In the genomic region with DNA sequence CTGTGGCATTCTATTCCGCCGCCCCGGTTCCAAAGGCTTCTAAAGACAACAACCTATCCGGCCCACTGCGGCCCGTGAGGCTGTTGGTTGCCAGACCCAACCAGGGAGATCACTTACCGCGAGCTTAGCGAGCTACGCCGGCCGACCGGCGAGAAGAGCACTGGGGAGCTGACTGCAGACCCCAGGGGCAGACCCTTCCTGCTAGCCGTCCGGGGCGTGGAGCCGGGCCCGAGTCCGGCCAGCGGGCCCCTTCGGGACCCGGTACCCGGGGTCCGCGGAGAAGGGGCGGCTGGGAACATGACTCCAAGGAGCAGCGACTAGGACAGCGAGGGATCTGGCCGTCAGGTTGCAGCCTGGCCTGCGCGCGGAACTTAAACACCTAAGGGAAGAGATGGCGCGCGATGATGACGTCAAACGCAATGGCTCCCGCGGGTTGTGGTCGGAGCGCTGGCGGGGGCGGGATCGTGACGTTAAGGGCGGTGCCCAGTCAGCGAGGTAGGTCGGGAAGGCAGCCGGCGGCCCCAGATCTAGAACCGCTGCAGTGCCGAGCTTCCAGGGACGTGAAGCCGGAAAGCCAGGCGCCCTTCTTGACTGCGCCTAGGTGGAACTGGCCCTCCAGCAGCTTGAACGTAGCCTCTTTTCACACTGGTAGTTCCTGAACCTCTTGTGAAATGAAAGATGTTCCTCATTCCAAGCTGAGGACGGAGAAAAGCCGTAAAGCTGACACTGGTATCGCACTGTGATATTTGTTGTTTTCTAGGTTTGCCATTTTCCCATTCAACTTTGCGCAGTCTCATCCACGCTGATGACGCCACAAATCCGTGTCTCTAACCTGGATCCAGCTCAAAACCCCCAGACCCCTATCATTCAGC, we compare ENCODE assay signal across 1 cellular context.
TF ChIP-seq lines count a peak whose summit lies in the region.

A gene (minus strand): TSS at position 391 of the 872 bp plus-strand sequence. CDS start 92 bp downstream, at position 299.

TF ChIP-seq in GM12878, 131 proteins besides CTCF, POLR2A, EP300 and RAD21 (continued from another document and continues in another):
- TF ChIP-seq, protein P1, sequence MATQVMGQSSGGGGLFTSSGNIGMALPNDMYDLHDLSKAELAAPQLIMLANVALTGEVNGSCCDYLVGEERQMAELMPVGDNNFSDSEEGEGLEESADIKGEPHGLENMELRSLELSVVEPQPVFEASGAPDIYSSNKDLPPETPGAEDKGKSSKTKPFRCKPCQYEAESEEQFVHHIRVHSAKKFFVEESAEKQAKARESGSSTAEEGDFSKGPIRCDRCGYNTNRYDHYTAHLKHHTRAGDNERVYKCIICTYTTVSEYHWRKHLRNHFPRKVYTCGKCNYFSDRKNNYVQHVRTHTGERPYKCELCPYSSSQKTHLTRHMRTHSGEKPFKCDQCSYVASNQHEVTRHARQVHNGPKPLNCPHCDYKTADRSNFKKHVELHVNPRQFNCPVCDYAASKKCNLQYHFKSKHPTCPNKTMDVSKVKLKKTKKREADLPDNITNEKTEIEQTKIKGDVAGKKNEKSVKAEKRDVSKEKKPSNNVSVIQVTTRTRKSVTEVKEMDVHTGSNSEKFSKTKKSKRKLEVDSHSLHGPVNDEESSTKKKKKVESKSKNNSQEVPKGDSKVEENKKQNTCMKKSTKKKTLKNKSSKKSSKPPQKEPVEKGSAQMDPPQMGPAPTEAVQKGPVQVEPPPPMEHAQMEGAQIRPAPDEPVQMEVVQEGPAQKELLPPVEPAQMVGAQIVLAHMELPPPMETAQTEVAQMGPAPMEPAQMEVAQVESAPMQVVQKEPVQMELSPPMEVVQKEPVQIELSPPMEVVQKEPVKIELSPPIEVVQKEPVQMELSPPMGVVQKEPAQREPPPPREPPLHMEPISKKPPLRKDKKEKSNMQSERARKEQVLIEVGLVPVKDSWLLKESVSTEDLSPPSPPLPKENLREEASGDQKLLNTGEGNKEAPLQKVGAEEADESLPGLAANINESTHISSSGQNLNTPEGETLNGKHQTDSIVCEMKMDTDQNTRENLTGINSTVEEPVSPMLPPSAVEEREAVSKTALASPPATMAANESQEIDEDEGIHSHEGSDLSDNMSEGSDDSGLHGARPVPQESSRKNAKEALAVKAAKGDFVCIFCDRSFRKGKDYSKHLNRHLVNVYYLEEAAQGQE (IDR thresholded peaks at IDR 0.05; ENCODE audit: low read depth, low read length): no peak; the same call in 1 of the 2 replicates
- TF ChIP-seq NFIC (IDR thresholded peaks at IDR 0.05; ENCODE audit: low read depth, low read length) (peak; percentile 44; the same call in 1 of the 2 replicates), CEBPB (IDR thresholded peaks at IDR 0.05; ENCODE audit: borderline replicate concordance in 1 of 2, low read depth in 2 of 2, low read length in 2 of 2) (no peak), TAF1 (IDR thresholded peaks at IDR 0.05; ENCODE audit: borderline replicate concordance, low read depth, low read length) (peak; percentile 82; the same call in 1 of the 2 replicates), STAT1 (conservative IDR thresholded peaks at IDR 0.05) (no peak), CBX5 (IDR thresholded peaks at IDR 0.05; ENCODE audit: low read depth) (no peak), CHD2 (IDR thresholded peaks at IDR 0.05; ENCODE audit: borderline replicate concordance, low read depth, low read length) (peak; percentile 92), MEF2B (IDR thresholded peaks at IDR 0.05; ENCODE audit: partially characterized antibody, poor library complexity, severe bottlenecking) (no peak), GATAD2B (conservative IDR thresholded peaks at IDR 0.05; ENCODE audit: low read depth) (peak; percentile 59; the same call in 1 of the 2 replicates), SRF (IDR thresholded peaks at IDR 0.05; ENCODE audit: low read depth in 2 of 2, low read length in 2 of 2) (peak; percentile 42 to 81; a peak in 1 of 4 replicates), MXI1 (IDR thresholded peaks at IDR 0.05; ENCODE audit: low read depth, low read length) (peak; percentile 91), BCL11A (IDR thresholded peaks at IDR 0.05; ENCODE audit: low read depth, low read length) (no peak), NR2F1 (conservative IDR thresholded peaks at IDR 0.05) (no peak), BRCA1 (IDR thresholded peaks at IDR 0.05; ENCODE audit: low read depth, low read length) (peak; percentile 12; the same call in 1 of the 2 replicates), PAX5 (IDR thresholded peaks at IDR 0.05; ENCODE audit: borderline replicate concordance, low read depth, low read length) (peak; percentile 29; the same call in 1 of the 2 replicates), ATF7 (IDR thresholded peaks at IDR 0.05; ENCODE audit: low read depth) (peak; percentile 93), KLF5 (IDR thresholded peaks at IDR 0.05; ENCODE audit: partially characterized antibody) (peak; percentile 45)
- TF ChIP-seq, protein P2, sequence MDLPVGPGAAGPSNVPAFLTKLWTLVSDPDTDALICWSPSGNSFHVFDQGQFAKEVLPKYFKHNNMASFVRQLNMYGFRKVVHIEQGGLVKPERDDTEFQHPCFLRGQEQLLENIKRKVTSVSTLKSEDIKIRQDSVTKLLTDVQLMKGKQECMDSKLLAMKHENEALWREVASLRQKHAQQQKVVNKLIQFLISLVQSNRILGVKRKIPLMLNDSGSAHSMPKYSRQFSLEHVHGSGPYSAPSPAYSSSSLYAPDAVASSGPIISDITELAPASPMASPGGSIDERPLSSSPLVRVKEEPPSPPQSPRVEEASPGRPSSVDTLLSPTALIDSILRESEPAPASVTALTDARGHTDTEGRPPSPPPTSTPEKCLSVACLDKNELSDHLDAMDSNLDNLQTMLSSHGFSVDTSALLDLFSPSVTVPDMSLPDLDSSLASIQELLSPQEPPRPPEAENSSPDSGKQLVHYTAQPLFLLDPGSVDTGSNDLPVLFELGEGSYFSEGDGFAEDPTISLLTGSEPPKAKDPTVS (IDR thresholded peaks at IDR 0.05; ENCODE audit: low read depth, low read length): no peak
- TF ChIP-seq, protein P3, sequence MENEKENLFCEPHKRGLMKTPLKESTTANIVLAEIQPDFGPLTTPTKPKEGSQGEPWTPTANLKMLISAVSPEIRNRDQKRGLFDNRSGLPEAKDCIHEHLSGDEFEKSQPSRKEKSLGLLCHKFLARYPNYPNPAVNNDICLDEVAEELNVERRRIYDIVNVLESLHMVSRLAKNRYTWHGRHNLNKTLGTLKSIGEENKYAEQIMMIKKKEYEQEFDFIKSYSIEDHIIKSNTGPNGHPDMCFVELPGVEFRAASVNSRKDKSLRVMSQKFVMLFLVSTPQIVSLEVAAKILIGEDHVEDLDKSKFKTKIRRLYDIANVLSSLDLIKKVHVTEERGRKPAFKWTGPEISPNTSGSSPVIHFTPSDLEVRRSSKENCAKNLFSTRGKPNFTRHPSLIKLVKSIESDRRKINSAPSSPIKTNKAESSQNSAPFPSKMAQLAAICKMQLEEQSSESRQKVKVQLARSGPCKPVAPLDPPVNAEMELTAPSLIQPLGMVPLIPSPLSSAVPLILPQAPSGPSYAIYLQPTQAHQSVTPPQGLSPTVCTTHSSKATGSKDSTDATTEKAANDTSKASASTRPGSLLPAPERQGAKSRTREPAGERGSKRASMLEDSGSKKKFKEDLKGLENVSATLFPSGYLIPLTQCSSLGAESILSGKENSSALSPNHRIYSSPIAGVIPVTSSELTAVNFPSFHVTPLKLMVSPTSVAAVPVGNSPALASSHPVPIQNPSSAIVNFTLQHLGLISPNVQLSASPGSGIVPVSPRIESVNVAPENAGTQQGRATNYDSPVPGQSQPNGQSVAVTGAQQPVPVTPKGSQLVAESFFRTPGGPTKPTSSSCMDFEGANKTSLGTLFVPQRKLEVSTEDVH (IDR thresholded peaks at IDR 0.05; ENCODE audit: low read depth, partially characterized antibody): peak; percentile 82
- TF ChIP-seq, protein P4, sequence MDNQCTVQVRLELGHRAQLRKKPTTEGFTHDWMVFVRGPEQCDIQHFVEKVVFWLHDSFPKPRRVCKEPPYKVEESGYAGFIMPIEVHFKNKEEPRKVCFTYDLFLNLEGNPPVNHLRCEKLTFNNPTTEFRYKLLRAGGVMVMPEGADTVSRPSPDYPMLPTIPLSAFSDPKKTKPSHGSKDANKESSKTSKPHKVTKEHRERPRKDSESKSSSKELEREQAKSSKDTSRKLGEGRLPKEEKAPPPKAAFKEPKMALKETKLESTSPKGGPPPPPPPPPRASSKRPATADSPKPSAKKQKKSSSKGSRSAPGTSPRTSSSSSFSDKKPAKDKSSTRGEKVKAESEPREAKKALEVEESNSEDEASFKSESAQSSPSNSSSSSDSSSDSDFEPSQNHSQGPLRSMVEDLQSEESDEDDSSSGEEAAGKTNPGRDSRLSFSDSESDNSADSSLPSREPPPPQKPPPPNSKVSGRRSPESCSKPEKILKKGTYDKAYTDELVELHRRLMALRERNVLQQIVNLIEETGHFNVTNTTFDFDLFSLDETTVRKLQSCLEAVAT (IDR thresholded peaks at IDR 0.05): peak; percentile 89
- TF ChIP-seq, protein P5, sequence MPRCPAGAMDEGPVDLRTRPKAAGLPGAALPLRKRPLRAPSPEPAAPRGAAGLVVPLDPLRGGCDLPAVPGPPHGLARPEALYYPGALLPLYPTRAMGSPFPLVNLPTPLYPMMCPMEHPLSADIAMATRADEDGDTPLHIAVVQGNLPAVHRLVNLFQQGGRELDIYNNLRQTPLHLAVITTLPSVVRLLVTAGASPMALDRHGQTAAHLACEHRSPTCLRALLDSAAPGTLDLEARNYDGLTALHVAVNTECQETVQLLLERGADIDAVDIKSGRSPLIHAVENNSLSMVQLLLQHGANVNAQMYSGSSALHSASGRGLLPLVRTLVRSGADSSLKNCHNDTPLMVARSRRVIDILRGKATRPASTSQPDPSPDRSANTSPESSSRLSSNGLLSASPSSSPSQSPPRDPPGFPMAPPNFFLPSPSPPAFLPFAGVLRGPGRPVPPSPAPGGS (IDR thresholded peaks at IDR 0.05; ENCODE audit: borderline replicate concordance, insufficient read depth, low read depth, low read length, poor library complexity, severe bottlenecking): no peak
- TF ChIP-seq, protein P6, sequence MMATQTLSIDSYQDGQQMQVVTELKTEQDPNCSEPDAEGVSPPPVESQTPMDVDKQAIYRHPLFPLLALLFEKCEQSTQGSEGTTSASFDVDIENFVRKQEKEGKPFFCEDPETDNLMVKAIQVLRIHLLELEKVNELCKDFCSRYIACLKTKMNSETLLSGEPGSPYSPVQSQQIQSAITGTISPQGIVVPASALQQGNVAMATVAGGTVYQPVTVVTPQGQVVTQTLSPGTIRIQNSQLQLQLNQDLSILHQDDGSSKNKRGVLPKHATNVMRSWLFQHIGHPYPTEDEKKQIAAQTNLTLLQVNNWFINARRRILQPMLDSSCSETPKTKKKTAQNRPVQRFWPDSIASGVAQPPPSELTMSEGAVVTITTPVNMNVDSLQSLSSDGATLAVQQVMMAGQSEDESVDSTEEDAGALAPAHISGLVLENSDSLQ (IDR thresholded peaks at IDR 0.05): 0 out of 2 replicates have a peak, but pooled peaks have one; percentile 6
- TF ChIP-seq, protein P7, sequence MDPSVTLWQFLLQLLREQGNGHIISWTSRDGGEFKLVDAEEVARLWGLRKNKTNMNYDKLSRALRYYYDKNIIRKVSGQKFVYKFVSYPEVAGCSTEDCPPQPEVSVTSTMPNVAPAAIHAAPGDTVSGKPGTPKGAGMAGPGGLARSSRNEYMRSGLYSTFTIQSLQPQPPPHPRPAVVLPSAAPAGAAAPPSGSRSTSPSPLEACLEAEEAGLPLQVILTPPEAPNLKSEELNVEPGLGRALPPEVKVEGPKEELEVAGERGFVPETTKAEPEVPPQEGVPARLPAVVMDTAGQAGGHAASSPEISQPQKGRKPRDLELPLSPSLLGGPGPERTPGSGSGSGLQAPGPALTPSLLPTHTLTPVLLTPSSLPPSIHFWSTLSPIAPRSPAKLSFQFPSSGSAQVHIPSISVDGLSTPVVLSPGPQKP (IDR thresholded peaks at IDR 0.05; ENCODE audit: low read depth, low read length): peak; percentile 60; the same call in 1 of the 2 replicates
- TF ChIP-seq, protein P8, sequence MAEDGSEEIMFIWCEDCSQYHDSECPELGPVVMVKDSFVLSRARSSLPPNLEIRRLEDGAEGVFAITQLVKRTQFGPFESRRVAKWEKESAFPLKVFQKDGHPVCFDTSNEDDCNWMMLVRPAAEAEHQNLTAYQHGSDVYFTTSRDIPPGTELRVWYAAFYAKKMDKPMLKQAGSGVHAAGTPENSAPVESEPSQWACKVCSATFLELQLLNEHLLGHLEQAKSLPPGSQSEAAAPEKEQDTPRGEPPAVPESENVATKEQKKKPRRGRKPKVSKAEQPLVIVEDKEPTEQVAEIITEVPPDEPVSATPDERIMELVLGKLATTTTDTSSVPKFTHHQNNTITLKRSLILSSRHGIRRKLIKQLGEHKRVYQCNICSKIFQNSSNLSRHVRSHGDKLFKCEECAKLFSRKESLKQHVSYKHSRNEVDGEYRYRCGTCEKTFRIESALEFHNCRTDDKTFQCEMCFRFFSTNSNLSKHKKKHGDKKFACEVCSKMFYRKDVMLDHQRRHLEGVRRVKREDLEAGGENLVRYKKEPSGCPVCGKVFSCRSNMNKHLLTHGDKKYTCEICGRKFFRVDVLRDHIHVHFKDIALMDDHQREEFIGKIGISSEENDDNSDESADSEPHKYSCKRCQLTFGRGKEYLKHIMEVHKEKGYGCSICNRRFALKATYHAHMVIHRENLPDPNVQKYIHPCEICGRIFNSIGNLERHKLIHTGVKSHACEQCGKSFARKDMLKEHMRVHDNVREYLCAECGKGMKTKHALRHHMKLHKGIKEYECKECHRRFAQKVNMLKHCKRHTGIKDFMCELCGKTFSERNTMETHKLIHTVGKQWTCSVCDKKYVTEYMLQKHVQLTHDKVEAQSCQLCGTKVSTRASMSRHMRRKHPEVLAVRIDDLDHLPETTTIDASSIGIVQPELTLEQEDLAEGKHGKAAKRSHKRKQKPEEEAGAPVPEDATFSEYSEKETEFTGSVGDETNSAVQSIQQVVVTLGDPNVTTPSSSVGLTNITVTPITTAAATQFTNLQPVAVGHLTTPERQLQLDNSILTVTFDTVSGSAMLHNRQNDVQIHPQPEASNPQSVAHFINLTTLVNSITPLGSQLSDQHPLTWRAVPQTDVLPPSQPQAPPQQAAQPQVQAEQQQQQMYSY (CRISPR knock-in tag; IDR thresholded peaks at IDR 0.05): no peak
